ENCODE assay signal across 9 cellular contexts in the genomic region with DNA sequence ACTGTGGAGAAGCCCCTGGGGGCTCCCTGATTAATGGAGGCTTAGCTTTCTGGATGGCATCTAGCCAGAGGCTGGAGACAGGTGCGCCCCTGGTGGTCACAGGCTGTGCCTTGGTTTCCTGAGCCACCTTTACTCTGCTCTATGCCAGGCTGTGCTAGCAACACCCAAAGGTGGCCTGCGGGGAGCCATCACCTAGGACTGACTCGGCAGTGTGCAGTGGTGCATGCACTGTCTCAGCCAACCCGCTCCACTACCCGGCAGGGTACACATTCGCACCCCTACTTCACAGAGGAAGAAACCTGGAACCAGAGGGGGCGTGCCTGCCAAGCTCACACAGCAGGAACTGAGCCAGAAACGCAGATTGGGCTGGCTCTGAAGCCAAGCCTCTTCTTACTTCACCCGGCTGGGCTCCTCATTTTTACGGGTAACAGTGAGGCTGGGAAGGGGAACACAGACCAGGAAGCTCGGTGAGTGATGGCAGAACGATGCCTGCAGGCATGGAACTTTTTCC. TPM values are rescaled to one million over a fixed set of nuclear protein-coding genes. Genes with fewer than 3 reads are reported as not detected.
DNase-seq lines count a peak whose midpoint lies in the region; ATAC-seq and TF ChIP-seq lines count a peak whose summit lies in the region.
"Had no signal": no experiment of that assay in that cellular context is flagged by ENCODE, and none has a peak within 500 bp of the region (broad histone marks: within the 10 kb centered on the region; RNA-seq: fewer than 3 reads in every experiment).

No MANE protein-coding gene starts in this region.

- 0 out of 2 replicates have a peak overlapping the region, but pooled peaks have one; percentile 15 for H2AK5ac ChIP-seq in IMR-90 (ENCODE audit: low read depth, low read length)

- no peak overlapping the region for H3K18ac ChIP-seq in IMR-90 (ENCODE audit: low read depth, low read length)

- H3K4me3 ChIP-seq in IMR-90 (ENCODE audit: insufficient read depth, low read depth, low read length) (no peak overlapping the region), lung (no peak overlapping the region)
- H3K4me3 ChIP-seq: ovary had no signal

- no peak overlapping the region for H4K91ac ChIP-seq in IMR-90 (ENCODE audit: insufficient read depth, low read depth, low read length)

- CTCF ChIA-PET in IMR-90 (lab: Yijun Ruan, JAX) = no interaction called here

- no peak overlapping the region for H3K14ac ChIP-seq in IMR-90 (replicated peaks; ENCODE audit: low read depth, low read length)

- H4K20me1 ChIP-seq in IMR-90 (ENCODE audit: insufficient read depth, low read length) = peaks cover 18% of the 10 kb centered on the region

- WGBS in IMR-90 (ENCODE audit: extremely low coverage in 2 of 2, insufficient read length in 1 of 2), 2 experiments = 64% methylated on average over 3 of the region's 12 CpGs; no CpG with 5 or more reads in 1 of the 2 experiments
- 54 to 67% methylated on average over 12 of the region's 12 CpGs for WGBS in lung, 2 donors

- DNase-seq in EL = peak; percentile 57
- DNase-seq in IMR-90 = no peak
- DNase-seq in astrocyte of the hippocampus (ENCODE audit: low read depth, low spot score) = peak; percentile 31
- no peak for DNase-seq in lung (ENCODE audit: low spot score)
- DNase-seq in superior temporal gyrus (ENCODE audit: extremely low spot score) = no peak
- no peak for DNase-seq in hepatic stellate cell (ENCODE audit: low spot score)

- H3K9ac ChIP-seq in IMR-90 (ENCODE audit: low read depth, low read length) = no peak overlapping the region

- no peak overlapping the region for H3K4ac ChIP-seq in IMR-90 (ENCODE audit: low read depth, low read length)

- H2BK120ac ChIP-seq in IMR-90 (ENCODE audit: low read depth, low read length) = no peak overlapping the region

- no peaks in the 10 kb centered on the region for H3K9me3 ChIP-seq in IMR-90 (ENCODE audit: control insufficient read depth, insufficient read depth, low read length)
- peaks cover 0 to 2% of the 10 kb centered on the region in 2 donors for H3K9me3 ChIP-seq in lung (ENCODE audit: control insufficient read depth in 2 of 2, insufficient read depth in 1 of 2, low read length in 1 of 2)
- H3K9me3 ChIP-seq: ovary had no signal

- H3K56ac ChIP-seq in IMR-90 (ENCODE audit: extremely low read depth, insufficient read depth, low read length) = no peak overlapping the region

- no TSS peak for BruUV-seq in IMR-90 (replicated peaks; lab: Mats Ljungman, UMichigan)

- dilution Hi-C loops in IMR-90 (cut with HindIII; ENCODE audit: low sequenced_read_pairs, unreplicated experiment) = no loop called here

- no peak overlapping the region for H3K23ac ChIP-seq in IMR-90 (ENCODE audit: low read depth, low read length)

- no peak overlapping the region for H2BK15ac ChIP-seq in IMR-90 (ENCODE audit: low read depth, low read length)

- peaks cover 25% of the 10 kb centered on the region for H3K9me1 ChIP-seq in IMR-90 (ENCODE audit: insufficient read depth, low read length)

- no peak overlapping the region for H3K4me2 ChIP-seq in IMR-90 (ENCODE audit: low read depth, low read length)

- H3K27ac ChIP-seq in IMR-90 (ENCODE audit: insufficient read depth, low read length) (no peak overlapping the region), lung (ENCODE audit: low read depth in 1 of 2, low read length in 1 of 2) (peak overlapping the region; percentile 18 to 86)
- H3K27ac ChIP-seq: ovary had no signal

- no peak overlapping the region for H2BK20ac ChIP-seq in IMR-90 (ENCODE audit: low read depth, low read length)

- H4K8ac ChIP-seq in IMR-90 (ENCODE audit: low read depth in 2 of 2, low read length in 2 of 2) = no peak overlapping the region

- TF ChIP-seq CTCF in IMR-90 (conservative IDR thresholded peaks at IDR 0.05; ENCODE audit: low read depth, low read length) (no peak), lung (IDR thresholded peaks at IDR 0.05; ENCODE audit: control extremely low read depth, extremely low read depth) (no peak)

- H3K4me1 ChIP-seq in IMR-90 (ENCODE audit: control insufficient read depth, insufficient read depth, low read length) (peaks cover 6% of the 10 kb centered on the region), lung (ENCODE audit: control insufficient read depth in 2 of 2, insufficient read depth in 2 of 2, low read length in 2 of 2) (peaks cover 3 to 5% of the 10 kb centered on the region in 2 donors)

- ATAC-seq in IMR-90 (ENCODE audit: low read depth) (no peak), lung (ENCODE audit: insufficient read depth, low FRiP score) (no peak), HG03108 (IDR thresholded peaks at IDR 0.05; ENCODE audit: unreplicated experiment) (no peak), GM21825 (IDR thresholded peaks at IDR 0.05; ENCODE audit: unreplicated experiment) (no peak)

- H2AFZ ChIP-seq in IMR-90 (replicated peaks; ENCODE audit: low read length, poor library complexity) = no peak overlapping the region

- intact Hi-C loops in IMR-90 (cut with micrococcal nuclease) = no loop called here

- TF ChIP-seq RAD21 in IMR-90 (IDR thresholded peaks at IDR 0.05; ENCODE audit: low read length) = no peak

- in situ Hi-C loops in IMR-90 (cut with MboI; ENCODE audit: low sequenced_read_pairs) = no loop called here

- POLR2A ChIA-PET in IMR-90 (lab: Charles Lee; ENCODE audit: unreplicated experiment) = no interaction called here

- TF ChIP-seq POLR2A in IMR-90 (IDR thresholded peaks at IDR 0.05; ENCODE audit: low read depth, low read length) = no peak

- H4K5ac ChIP-seq in IMR-90 (ENCODE audit: low read depth, low read length) = no peak overlapping the region

- no peak overlapping the region for H2BK5ac ChIP-seq in IMR-90 (ENCODE audit: low read depth, low read length, poor library complexity, severe bottlenecking)

- H3K79me1 ChIP-seq in IMR-90 (ENCODE audit: low read depth in 1 of 2, low read length in 2 of 2) = no peaks in the 10 kb centered on the region

- H3K36me3 ChIP-seq in IMR-90 (ENCODE audit: control insufficient read depth, insufficient read depth, low read length) (peaks cover 17% of the 10 kb centered on the region), lung (ENCODE audit: control insufficient read depth in 2 of 2, insufficient read depth in 2 of 2, low read length in 2 of 2) (peaks cover 4 to 13% of the 10 kb centered on the region in 2 donors)
- H3K36me3 ChIP-seq: ovary had no signal

- H3K27me3 ChIP-seq in IMR-90 (ENCODE audit: control insufficient read depth, insufficient read depth, low read length) (peaks cover 11% of the 10 kb centered on the region), lung (ENCODE audit: control insufficient read depth, insufficient read depth) (no peaks in the 10 kb centered on the region)
- H3K27me3 ChIP-seq: ovary had no signal

- H2AK9ac ChIP-seq in IMR-90 (replicated peaks; ENCODE audit: low read depth, low read length, poor library complexity) = no peak overlapping the region

TF ChIP-seq in IMR-90, 13 proteins besides CTCF, POLR2A, EP300 and RAD21:
- TF ChIP-seq BHLHE40 (IDR thresholded peaks at IDR 0.05; ENCODE audit: low read depth, low read length) (no peak), FOS (IDR thresholded peaks at IDR 0.05; ENCODE audit: low read depth, low read length) (no peak), RCOR1 (IDR thresholded peaks at IDR 0.05; ENCODE audit: insufficient replicate concordance, low read length) (no peak), NFE2L2 (IDR thresholded peaks at IDR 0.05; ENCODE audit: low read depth, low read length) (no peak), MXI1 (IDR thresholded peaks at IDR 0.05; ENCODE audit: borderline replicate concordance, low read depth, low read length) (no peak), CHD1 (IDR thresholded peaks at IDR 0.05; ENCODE audit: low read depth, low read length) (no peak), MAFK (IDR thresholded peaks at IDR 0.05; ENCODE audit: low read depth, low read length) (no peak), CEBPB (IDR thresholded peaks at IDR 0.05; ENCODE audit: low read depth, low read length) (no peak), RFX5 (IDR thresholded peaks at IDR 0.05; ENCODE audit: low read depth, low read length) (no peak)
- TF ChIP-seq, protein P1, sequence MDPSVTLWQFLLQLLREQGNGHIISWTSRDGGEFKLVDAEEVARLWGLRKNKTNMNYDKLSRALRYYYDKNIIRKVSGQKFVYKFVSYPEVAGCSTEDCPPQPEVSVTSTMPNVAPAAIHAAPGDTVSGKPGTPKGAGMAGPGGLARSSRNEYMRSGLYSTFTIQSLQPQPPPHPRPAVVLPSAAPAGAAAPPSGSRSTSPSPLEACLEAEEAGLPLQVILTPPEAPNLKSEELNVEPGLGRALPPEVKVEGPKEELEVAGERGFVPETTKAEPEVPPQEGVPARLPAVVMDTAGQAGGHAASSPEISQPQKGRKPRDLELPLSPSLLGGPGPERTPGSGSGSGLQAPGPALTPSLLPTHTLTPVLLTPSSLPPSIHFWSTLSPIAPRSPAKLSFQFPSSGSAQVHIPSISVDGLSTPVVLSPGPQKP (IDR thresholded peaks at IDR 0.05; ENCODE audit: borderline replicate concordance, low read depth, low read length) = no peak
- TF ChIP-seq, protein P2, sequence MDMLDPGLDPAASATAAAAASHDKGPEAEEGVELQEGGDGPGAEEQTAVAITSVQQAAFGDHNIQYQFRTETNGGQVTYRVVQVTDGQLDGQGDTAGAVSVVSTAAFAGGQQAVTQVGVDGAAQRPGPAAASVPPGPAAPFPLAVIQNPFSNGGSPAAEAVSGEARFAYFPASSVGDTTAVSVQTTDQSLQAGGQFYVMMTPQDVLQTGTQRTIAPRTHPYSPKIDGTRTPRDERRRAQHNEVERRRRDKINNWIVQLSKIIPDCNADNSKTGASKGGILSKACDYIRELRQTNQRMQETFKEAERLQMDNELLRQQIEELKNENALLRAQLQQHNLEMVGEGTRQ (IDR thresholded peaks at IDR 0.05; ENCODE audit: low read depth, low read length) = no peak
TF ChIP-seq in IMR-90: peak in this region for 0.

RNA-seq across cellular contexts. Expression of a gene that starts 24.8 kb away (rescaled TPM):
- total RNA-seq in IMR-90 (2012; rRNA removed) (under 0.01 TPM in 2 replicates), lung (10 to 100 TPM; 26.6 to 47.2 TPM)
- polyA plus RNA-seq in IMR-90 (2012; rRNA removed) (0.14 and 0.17 TPM in 2 replicates), lung (10 to 100 TPM; 13.0 to 15.5 TPM)
- 0.12 and 0.35 TPM in 2 replicates for polyA plus RNA-seq in IMR-90 (2012; cell fraction: cytosol; rRNA removed)
- polyA plus RNA-seq in IMR-90 (2012; cell fraction: nucleus; rRNA removed; ENCODE audit: low replicate concordance) = 0.16 and 0.36 TPM in 2 replicates

Comparison
In these comparisons a context has a peak if more than half of its experiments do, and no peak if none do; other contexts are left out.
1. DNase-seq: peak in EL (single experiment) and astrocyte of the hippocampus (single experiment); none in IMR-90 (single experiment), lung (single experiment), superior temporal gyrus (single experiment) and hepatic stellate cell (single experiment).
2. RNA of a gene that starts 24.8 kb away (total RNA-seq): 26.6 to 47.2 TPM in lung; under 0.01 TPM in IMR-90; every median in the first group is over 10 times any median in the second.